Comparison of ENCODE assay signal across 1 cellular context in genomic region chr6:38604700-38605099, GRCh38.
TF ChIP-seq lines count a peak whose summit lies in the region.

No MANE protein-coding gene starts in this region.

TF ChIP-seq in HepG2, 621 proteins besides CTCF, POLR2A, EP300 and RAD21 (continued from another document):
- TF ChIP-seq ZBTB33 (CRISPR knock-in tag; IDR thresholded peaks at IDR 0.05), result no peak
- no peak for TF ChIP-seq KDM5B (CRISPR knock-in tag; IDR thresholded peaks at IDR 0.05; ENCODE audit: borderline replicate concordance)
- TF ChIP-seq ZFP82 (CRISPR knock-in tag; IDR thresholded peaks at IDR 0.05; ENCODE audit: borderline replicate concordance), result no peak
- TF ChIP-seq SAFB2 (CRISPR knock-in tag; IDR thresholded peaks at IDR 0.05; ENCODE audit: borderline replicate concordance, low read depth), result no peak
- no peak for TF ChIP-seq NR2F1 (CRISPR knock-in tag; IDR thresholded peaks at IDR 0.05)
- TF ChIP-seq FOSL1 (CRISPR knock-in tag; IDR thresholded peaks at IDR 0.05; ENCODE audit: borderline replicate concordance), result no peak
- no peak for TF ChIP-seq ZNF235 (CRISPR knock-in tag; IDR thresholded peaks at IDR 0.05; ENCODE audit: borderline replicate concordance)
- no peak for TF ChIP-seq TBX2 (CRISPR knock-in tag; IDR thresholded peaks at IDR 0.05; ENCODE audit: borderline replicate concordance)
